ENCODE assay signal across 19 cellular contexts in genomic region chr2:240508832-240509545, GRCh38.
"Had no signal": no experiment of that assay in that cellular context is flagged by ENCODE, and none has a peak within 500 bp of the region (broad histone marks: within the 10 kb centered on the region; RNA-seq: fewer than 3 reads in every experiment).

No MANE protein-coding gene starts in this region.

- H3K27ac ChIP-seq: gastroesophageal sphincter, heart right ventricle, lower lobe of right lung, neural progenitor cell, parathyroid adenoma, tibial nerve had no signal

- H3K9me3 ChIP-seq: gastroesophageal sphincter, heart right ventricle, lower lobe of right lung, tibial nerve had no signal

- H3K4me1 ChIP-seq: lower lobe of right lung, neural progenitor cell had no signal

- H3K36me3 ChIP-seq: neural progenitor cell had no signal

- ATAC-seq: activated T-cell treated with anti-CD3 and anti-CD28 coated beads, Interleukin-2, amount 50 U/mL, for 72 hours; effector memory CD8-positive, alpha-beta T cell; gastroesophageal sphincter; heart right ventricle; lower lobe of right lung had no signal

- DNase-seq: activated CD4-positive, alpha-beta T cell treated with anti-CD3 and anti-CD28 coated beads, Interleukin-2, amount 50 U/mL, for 1 hour; activated gamma-delta T cell treated with Interleukin-2 at 50 U/mL for 16 hours; activated T-cell treated with anti-CD3 and anti-CD28 coated beads, Interleukin-2, amount 50 U/mL, for 72 hours; amniotic stem cell; central memory CD4-positive, alpha-beta T cell; effector memory CD8-positive, alpha-beta T cell; heart right ventricle; lower lobe of right lung; midbrain; naive B cell; stimulated activated naive CD4-positive, alpha-beta T cell; substantia nigra; T-helper 9 cell had no signal

- H3K27me3 ChIP-seq: gastroesophageal sphincter, heart right ventricle, neural progenitor cell, tibial nerve had no signal

- H3K27me3 Mint-ChIP-seq: activated naive CD8-positive, alpha-beta T cell; dendritic cell treated with granulocyte-macrophage colony-stimulating factor and Interleukin-4, amounts not matched to agents 40 ng/mL and 50 ng/mL, for 4 days; effector memory CD8-positive, alpha-beta T cell; naive B cell had no signal

- H3K4me3 Mint-ChIP-seq: activated naive CD8-positive, alpha-beta T cell; activated T-cell treated with anti-CD3 and anti-CD28 coated beads, Interleukin-2, amount 50 U/mL, for 72 hours; dendritic cell treated with granulocyte-macrophage colony-stimulating factor and Interleukin-4, amounts not matched to agents 40 ng/mL and 50 ng/mL, for 4 days; effector memory CD8-positive, alpha-beta T cell; neural progenitor cell had no signal

- H3K4me3 ChIP-seq: gastroesophageal sphincter, heart right ventricle, lower lobe of right lung, neural progenitor cell, tibial nerve had no signal

- H3K9me3 Mint-ChIP-seq: activated T-cell treated with anti-CD3 and anti-CD28 coated beads, Interleukin-2, amount 50 U/mL, for 72 hours; dendritic cell treated with granulocyte-macrophage colony-stimulating factor and Interleukin-4, amounts not matched to agents 40 ng/mL and 50 ng/mL, for 4 days; effector memory CD8-positive, alpha-beta T cell; neural progenitor cell had no signal

- H3K27ac Mint-ChIP-seq: activated naive CD8-positive, alpha-beta T cell; activated T-cell treated with anti-CD3 and anti-CD28 coated beads, Interleukin-2, amount 50 U/mL, for 72 hours; dendritic cell treated with granulocyte-macrophage colony-stimulating factor and Interleukin-4, amounts not matched to agents 40 ng/mL and 50 ng/mL, for 4 days; naive B cell; neural progenitor cell had no signal
